10 cellular contexts compared by ENCODE assay signal in the genomic region with DNA sequence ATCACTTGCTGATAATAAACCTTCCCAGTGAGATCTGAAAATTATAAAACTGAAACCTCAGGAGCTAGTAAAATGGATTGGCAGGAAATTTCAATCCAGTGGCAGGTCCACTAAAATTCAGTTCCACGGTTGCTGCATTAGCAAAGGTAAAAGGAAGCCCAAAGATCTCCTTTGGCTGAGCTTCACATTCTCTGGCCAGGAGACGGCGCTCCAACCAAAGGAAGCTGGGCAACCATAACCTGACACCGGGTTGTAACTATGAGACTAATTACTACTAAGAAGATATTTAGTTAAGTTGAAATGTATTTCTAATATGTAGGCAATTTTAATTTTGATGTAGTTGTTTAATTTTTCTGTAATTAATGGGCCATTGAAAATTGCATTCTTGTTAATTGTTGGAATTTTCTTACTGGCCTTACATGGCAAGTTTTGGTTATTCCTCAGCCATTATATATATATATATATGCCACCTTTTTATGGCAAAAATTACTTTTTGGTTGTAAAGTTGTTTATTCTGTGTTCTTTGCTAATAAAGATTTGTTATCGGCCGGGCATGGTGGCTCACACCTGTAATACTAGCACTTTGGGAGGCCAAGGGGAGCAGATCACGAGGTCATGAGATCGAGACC. TPM values are rescaled to one million over a fixed set of nuclear protein-coding genes. Genes with fewer than 3 reads are reported as not detected.
A peak's percentile ranks its signal among the peaks of the same experiment; 100 is the strongest.
DNase-seq lines count a peak whose midpoint lies in the region; ATAC-seq, FAIRE-seq and TF ChIP-seq lines count a peak whose summit lies in the region.
"Had no signal": no experiment of that assay in that cellular context is flagged by ENCODE, and none has a peak within 500 bp of the region (broad histone marks: within the 10 kb centered on the region; RNA-seq: fewer than 3 reads in every experiment).

No MANE protein-coding gene starts in this region.

- H3K4me1 ChIP-seq in testis, result no peaks in the 10 kb centered on the region

- H3K27me3 ChIP-seq in testis, result no peaks in the 10 kb centered on the region

- no peak for FAIRE-seq in D721Med (lab: Jason Lieb, UNC)

- no peaks in the 10 kb centered on the region for H3K36me3 ChIP-seq in testis (ENCODE audit: low read depth, missing control alignments)

- DNase-seq in D721Med (ENCODE audit: insufficient read length, low spot score) (no peak), HK-2 (ENCODE audit: unreplicated experiment) (peak; percentile 21), SKM-1 (lab: John Stamatoyannopoulos, UW; ENCODE audit: unreplicated experiment) (peak; percentile 6), cardiac fibroblast (ENCODE audit: low read depth in 2 of 2) (peak; percentile 18 to 52), mucosa of gallbladder (ENCODE audit: low spot score) (peak; percentile 36), testis (no peak), NCI-H1436 (lab: John Stamatoyannopoulos, UW) (no peak)

- no peaks in the 10 kb centered on the region for H3K9me3 ChIP-seq in testis

- H3K4me3 ChIP-seq in cardiac fibroblast (replicated peaks in 1 of 2; ENCODE audit: low read depth in 2 of 2, low read length in 2 of 2) (no peak overlapping the region), testis (no peak overlapping the region)

- no peak for TF ChIP-seq POLR2A in testis (IDR thresholded peaks at IDR 0.05)

- intact Hi-C loops in testis (cut with DNase I; ENCODE audit: low total_unique reads), result no loop called here

- TF ChIP-seq CTCF in D721Med (IDR thresholded peaks at IDR 0.05; ENCODE audit: insufficient read depth, missing control alignments) (peak; percentile 84), cardiac fibroblast (IDR thresholded peaks at IDR 0.05; ENCODE audit: low read depth, low read length) (peak; percentile 85), testis (IDR thresholded peaks at IDR 0.05) (peak in 1 of 3 experiments; percentile 34)

- ATAC-seq in HG02884 (IDR thresholded peaks at IDR 0.05; ENCODE audit: unreplicated experiment), result no peak
- ATAC-seq: right cardiac atrium had no signal

- WGBS in testis, 2 donors, result 61 to 67% methylated on average over 8 of the region's 8 CpGs

- H3K27ac ChIP-seq in testis, result no peak overlapping the region

RNA-seq across cellular contexts. Expression of gene OR8S1, which starts 17.0 kb away (rescaled TPM):
- total RNA-seq in mucosa of gallbladder, result not detected
- not detected for total RNA-seq in testis
- not detected for polyA plus RNA-seq in testis (ENCODE audit: insufficient read depth, low read depth, low replicate concordance)
- total RNA-seq: right cardiac atrium; T-helper 1 cell treated with Interleukin-12 subunit alpha and Interleukin-12 subunit beta and Interleukin-4 antibody, amounts not matched to agents 30 ng/mL and 1 ng/mL, for 36 hours had no signal
- polyA plus RNA-seq: right cardiac atrium had no signal

RNA-seq across cellular contexts. Expression of gene LALBA, which starts 27.4 kb away (rescaled TPM):
- not detected for total RNA-seq in mucosa of gallbladder
- total RNA-seq in testis, result 1 to 10 TPM; 3.8 to 5.2 TPM
- polyA plus RNA-seq in testis (ENCODE audit: insufficient read depth, low read depth, low replicate concordance), result 4.7 TPM
- total RNA-seq: right cardiac atrium; T-helper 1 cell treated with Interleukin-12 subunit alpha and Interleukin-12 subunit beta and Interleukin-4 antibody, amounts not matched to agents 30 ng/mL and 1 ng/mL, for 36 hours had no signal
- polyA plus RNA-seq: right cardiac atrium had no signal

Comparison
In these comparisons a context has a peak if more than half of its experiments do, and no peak if none do; other contexts are left out.
1. DNase-seq: peak in HK-2 (single experiment), SKM-1 (single experiment), cardiac fibroblast (2 of 2) and mucosa of gallbladder (single experiment); none in D721Med (single experiment), testis (single experiment) and NCI-H1436 (single experiment).